In genomic region chr17:28883967-28884702, GRCh38 we compare ENCODE assay signal across 30 cellular contexts. TPM values are rescaled to one million over a fixed set of nuclear protein-coding genes. Genes with fewer than 3 reads are reported as not detected.
A peak's percentile ranks its signal among the peaks of the same experiment; 100 is the strongest.
DNase-seq lines count a peak whose midpoint lies in the region; ATAC-seq, FAIRE-seq and TF ChIP-seq lines count a peak whose summit lies in the region.
"Had no signal": no experiment of that assay in that cellular context is flagged by ENCODE, and none has a peak within 500 bp of the region (broad histone marks: within the 10 kb centered on the region; RNA-seq: fewer than 3 reads in every experiment).

No MANE protein-coding gene starts in this region.

- peaks cover 49% of the 10 kb centered on the region for H3K36me3 Mint-ChIP-seq in activated CD4-positive, alpha-beta T cell treated with anti-CD3 and anti-CD28 coated beads, Interleukin-2, amount 10 ng/mL, durations not matched to agents 7 days and 5 days (ENCODE audit: low read depth)
- H3K36me3 Mint-ChIP-seq in CD8-positive, alpha-beta T cell = peaks cover 82% of the 10 kb centered on the region

- H3K27me3 ChIP-seq in bronchial epithelial cell (ENCODE audit: control insufficient read depth, insufficient read depth, low read length) (no peaks in the 10 kb centered on the region), osteoblast (ENCODE audit: insufficient read depth, low read length) (no peaks in the 10 kb centered on the region)
- no peaks in the 10 kb centered on the region for H3K27me3 ChIP-seq in CD8-positive, alpha-beta T cell (ENCODE audit: insufficient read depth, low read length)
- H3K27me3 ChIP-seq: adrenal gland, body of pancreas, esophagus muscularis mucosa, tibial nerve had no signal

- H4K20me1 ChIP-seq in osteoblast (ENCODE audit: insufficient read depth, low read length) = peaks cover 5% of the 10 kb centered on the region

- DNase-seq in activated CD4-positive, alpha-beta T cell treated with anti-CD3 and anti-CD28 coated beads, Interleukin-2, amount 10 ng/mL, durations not matched to agents 7 days and 5 days = no peak
- DNase-seq in activated CD4-positive, alpha-beta T cell treated with anti-CD3 and anti-CD28 coated beads, Interleukin-2, amount 50 U/mL, for 1 hour = no peak
- DNase-seq in D341Med (ENCODE audit: low spot score) (peak; percentile 38), bronchial epithelial cell (ENCODE audit: low read depth) (no peak), osteoblast (ENCODE audit: insufficient read length, low spot score, missing footprints) (peak; percentile 59), AG20443 (ENCODE audit: low spot score) (no peak)
- DNase-seq in CD8-positive, alpha-beta T cell = no peak
- DNase-seq: 8988T; activated CD4-positive, alpha-beta T cell treated with anti-CD3 and anti-CD28 coated beads, Interleukin-2, amount 50 U/mL, for 48 hours; activated gamma-delta T cell treated with Interleukin-2 at 50 U/mL for 16 hours; adrenal gland; body of pancreas; CD4-positive, CD25-positive, alpha-beta regulatory T cell; foreskin fibroblast; GOT3; KBM-7; mesendoderm; NCI-H1092 treated with DMSO at 0.1 percent for 48 hours; NCI-H1694 treated with DMSO at 0.1 percent for 48 hours; NCI-H446 treated with DMSO at 0.1 percent for 48 hours; nucleus accumbens; psoas muscle; stimulated activated CD4-positive, alpha-beta T cell treated with anti-CD3 and anti-CD28 coated beads, Interleukin-4, amount 100 ng/mL, for 24 hours had no signal

- CTCF ChIA-PET in activated CD4-positive, alpha-beta T cell treated with anti-CD3 and anti-CD28 coated beads, Interleukin-2, amount 10 ng/mL, durations not matched to agents 7 days and 5 days (lab: Charles Lee) = interaction anchor here (1.4 kb wide), 1 partner anchor 9 kb away, joined by 3 read pairs; no protein-coding TSS in a partner anchor
- CTCF ChIA-PET in CD8-positive, alpha-beta T cell (lab: Charles Lee) = no interaction called here

- H3K27ac Mint-ChIP-seq in activated CD4-positive, alpha-beta T cell treated with anti-CD3 and anti-CD28 coated beads, Interleukin-2, amount 10 ng/mL, durations not matched to agents 7 days and 5 days = peak overlapping the region; percentile 17
- H3K27ac Mint-ChIP-seq in CD8-positive, alpha-beta T cell = no peak overlapping the region

- H3K4me2 ChIP-seq in osteoblast (ENCODE audit: insufficient read depth, low read length) = no peak overlapping the region

- H3K27ac ChIP-seq in osteoblast (ENCODE audit: low read depth, low read length) = no peak overlapping the region
- no peak overlapping the region for H3K27ac ChIP-seq in CD8-positive, alpha-beta T cell (ENCODE audit: low read depth, low read length)
- H3K27ac ChIP-seq: adrenal gland, body of pancreas, esophagus muscularis mucosa, psoas muscle, tibial nerve had no signal

- H3K36me3 ChIP-seq in bronchial epithelial cell (ENCODE audit: control insufficient read depth, insufficient read depth, low read length) (peaks cover 29% of the 10 kb centered on the region), osteoblast (ENCODE audit: insufficient read depth, low read length) (peaks cover 33% of the 10 kb centered on the region)
- H3K36me3 ChIP-seq in CD8-positive, alpha-beta T cell (ENCODE audit: insufficient read depth, low read length) = peaks cover 58% of the 10 kb centered on the region

- peak; percentile 55 for FAIRE-seq in bronchial epithelial cell (lab: Jason Lieb, UNC)
- FAIRE-seq: endometrium, GM19239, TTC549 had no signal

- no peak overlapping the region for H3K4me3 Mint-ChIP-seq in activated CD4-positive, alpha-beta T cell treated with anti-CD3 and anti-CD28 coated beads, Interleukin-2, amount 10 ng/mL, durations not matched to agents 7 days and 5 days
- no peak overlapping the region for H3K4me3 Mint-ChIP-seq in CD8-positive, alpha-beta T cell
- H3K4me3 Mint-ChIP-seq: CD4-positive, CD25-positive, alpha-beta regulatory T cell had no signal

- H3K79me2 ChIP-seq in osteoblast (ENCODE audit: insufficient read depth, low read length) = no peaks in the 10 kb centered on the region

- H3K9me3 ChIP-seq in osteoblast (ENCODE audit: low read depth, low read length) = no peaks in the 10 kb centered on the region
- H3K9me3 ChIP-seq in CD8-positive, alpha-beta T cell (ENCODE audit: low read length) = no peaks in the 10 kb centered on the region
- H3K9me3 ChIP-seq: adrenal gland, body of pancreas, esophagus muscularis mucosa, psoas muscle, tibial nerve had no signal

- H3K27me3 Mint-ChIP-seq in activated CD4-positive, alpha-beta T cell treated with anti-CD3 and anti-CD28 coated beads, Interleukin-2, amount 10 ng/mL, durations not matched to agents 7 days and 5 days = no peaks in the 10 kb centered on the region
- no peaks in the 10 kb centered on the region for H3K27me3 Mint-ChIP-seq in CD8-positive, alpha-beta T cell (ENCODE audit: low read depth)
- H3K27me3 Mint-ChIP-seq: CD4-positive, CD25-positive, alpha-beta regulatory T cell had no signal

- no peaks in the 10 kb centered on the region for H3K9me3 Mint-ChIP-seq in activated CD4-positive, alpha-beta T cell treated with anti-CD3 and anti-CD28 coated beads, Interleukin-2, amount 10 ng/mL, durations not matched to agents 7 days and 5 days
- no peaks in the 10 kb centered on the region for H3K9me3 Mint-ChIP-seq in CD8-positive, alpha-beta T cell
- H3K9me3 Mint-ChIP-seq: CD4-positive, CD25-positive, alpha-beta regulatory T cell had no signal

- H3K4me1 ChIP-seq in osteoblast (ENCODE audit: insufficient read depth, low read length) = no peaks in the 10 kb centered on the region
- no peaks in the 10 kb centered on the region for H3K4me1 ChIP-seq in CD8-positive, alpha-beta T cell (ENCODE audit: insufficient read depth, low read length)
- H3K4me1 ChIP-seq: adrenal gland, body of pancreas, psoas muscle had no signal

- ATAC-seq in GM18517 (IDR thresholded peaks at IDR 0.05; ENCODE audit: unreplicated experiment) = no peak
- no peak for ATAC-seq in CD8-positive, alpha-beta T cell
- ATAC-seq: body of pancreas, left lobe of liver, psoas muscle had no signal

- peaks cover 9% of the 10 kb centered on the region for H3K4me1 Mint-ChIP-seq in activated CD4-positive, alpha-beta T cell treated with anti-CD3 and anti-CD28 coated beads, Interleukin-2, amount 10 ng/mL, durations not matched to agents 7 days and 5 days
- peaks cover 15% of the 10 kb centered on the region for H3K4me1 Mint-ChIP-seq in CD8-positive, alpha-beta T cell (ENCODE audit: low read depth)

- H3K4me3 ChIP-seq in bronchial epithelial cell (ENCODE audit: low read depth, low read length) = no peak overlapping the region
- no peak overlapping the region for H3K4me3 ChIP-seq in osteoblast (ENCODE audit: insufficient read depth, low read length)
- H3K4me3 ChIP-seq in CD8-positive, alpha-beta T cell (ENCODE audit: low read depth, low read length) = no peak overlapping the region
- H3K4me3 ChIP-seq: adrenal gland, body of pancreas, esophagus muscularis mucosa, psoas muscle, tibial nerve had no signal

- intact Hi-C loops in CD8-positive, alpha-beta T cell (cut with DNase I, micrococcal nuclease) = no loop called here

- no peak for TF ChIP-seq CTCF in bronchial epithelial cell (IDR thresholded peaks at IDR 0.05; ENCODE audit: insufficient read depth, low read length, severe bottlenecking)
- TF ChIP-seq CTCF in osteoblast (IDR thresholded peaks at IDR 0.05; ENCODE audit: extremely low read depth, low read depth, low read length) = no peak
- TF ChIP-seq CTCF in CD8-positive, alpha-beta T cell (IDR thresholded peaks at IDR 0.05) = no peak

- POLR2A ChIA-PET in activated CD4-positive, alpha-beta T cell treated with anti-CD3 and anti-CD28 coated beads, Interleukin-2, amount 10 ng/mL, durations not matched to agents 7 days and 5 days (lab: Charles Lee) = no interaction called here
- POLR2A ChIA-PET in CD8-positive, alpha-beta T cell (lab: Charles Lee) = no interaction called here

- no peak overlapping the region for H2AFZ ChIP-seq in osteoblast (ENCODE audit: low read length)

RNA-seq across cellular contexts. Expression of gene FLOT2, which starts 13.4 kb away (rescaled TPM):
- 100 to 1,000 TPM; 200 to 212 TPM for total RNA-seq in activated CD4-positive, alpha-beta T cell treated with anti-CD3 and anti-CD28 coated beads, Interleukin-2, amount 10 ng/mL, durations not matched to agents 7 days and 5 days
- total RNA-seq in bronchial epithelial cell (24.5 TPM in 2 replicates), osteoblast (32.1 and 35.1 TPM in 2 replicates)
- total RNA-seq in CD8-positive, alpha-beta T cell = 10 to 100 TPM; 69.7 to 71.6 TPM

RNA-seq across cellular contexts. Expression of gene DHRS13, which starts 18.7 kb away (rescaled TPM):
- total RNA-seq in activated CD4-positive, alpha-beta T cell treated with anti-CD3 and anti-CD28 coated beads, Interleukin-2, amount 10 ng/mL, durations not matched to agents 7 days and 5 days = 10 to 100 TPM; 26.8 to 27.8 TPM
- total RNA-seq in bronchial epithelial cell (2.9 and 11.3 TPM in 2 replicates), osteoblast (4.7 and 6.2 TPM in 2 replicates)
- 10 to 100 TPM; 27.3 to 30.9 TPM for total RNA-seq in CD8-positive, alpha-beta T cell

RNA-seq across cellular contexts. Expression of gene ERAL1, which starts 29.3 kb away (rescaled TPM):
- 10 to 100 TPM; 40.8 to 42.9 TPM for total RNA-seq in activated CD4-positive, alpha-beta T cell treated with anti-CD3 and anti-CD28 coated beads, Interleukin-2, amount 10 ng/mL, durations not matched to agents 7 days and 5 days
- total RNA-seq in bronchial epithelial cell = 17.3 and 17.6 TPM in 2 replicates
- total RNA-seq in osteoblast = 28.9 and 30.4 TPM in 2 replicates
- 10 to 100 TPM; 20.0 to 21.2 TPM for total RNA-seq in CD8-positive, alpha-beta T cell

RNA-seq across cellular contexts. Expression of gene FAM222B, which starts 41.5 kb away (rescaled TPM):
- total RNA-seq in activated CD4-positive, alpha-beta T cell treated with anti-CD3 and anti-CD28 coated beads, Interleukin-2, amount 10 ng/mL, durations not matched to agents 7 days and 5 days = 10 to 100 TPM; 15.7 to 17.9 TPM
- total RNA-seq in bronchial epithelial cell = 3.2 and 3.6 TPM in 2 replicates
- 4.4 and 5.1 TPM in 2 replicates for total RNA-seq in osteoblast
- total RNA-seq in CD8-positive, alpha-beta T cell = 10 to 100 TPM; 20.2 to 20.6 TPM

Comparison
In these comparisons a context has a peak if more than half of its experiments do, and no peak if none do; other contexts are left out.
1. DNase-seq: peak in D341Med (single experiment) and osteoblast (single experiment); none in activated CD4-positive, alpha-beta T cell treated with anti-CD3 and anti-CD28 coated beads, Interleukin-2, amount 10 ng/mL, durations not matched to agents 7 days and 5 days (single experiment), activated CD4-positive, alpha-beta T cell treated with anti-CD3 and anti-CD28 coated beads, Interleukin-2, amount 50 U/mL, for 1 hour (single experiment), bronchial epithelial cell (single experiment), AG20443 (single experiment) and CD8-positive, alpha-beta T cell (0 of 7).